10 cellular contexts compared by ENCODE assay signal in genomic region chr16:53714080-53715050, GRCh38. TPM values are rescaled to one million over a fixed set of nuclear protein-coding genes. Genes with fewer than 3 reads are reported as not detected.
A peak's percentile ranks its signal among the peaks of the same experiment; 100 is the strongest.
DNase-seq lines count a peak whose midpoint lies in the region; ATAC-seq and TF ChIP-seq lines count a peak whose summit lies in the region.
"Had no signal": no experiment of that assay in that cellular context is flagged by ENCODE, and none has a peak within 500 bp of the region (broad histone marks: within the 10 kb centered on the region; RNA-seq: fewer than 3 reads in every experiment).

No MANE protein-coding gene starts in this region.

- no peak overlapping the region for H3K4me3 ChIP-seq in breast epithelium
- H3K4me3 ChIP-seq in right cardiac atrium (ENCODE audit: low read length) = no peak overlapping the region
- H3K4me3 ChIP-seq in aorta (ENCODE audit: low read length in 2 of 2) = no peak overlapping the region
- H3K4me3 ChIP-seq in vagina = no peak overlapping the region

- H3K9me3 Mint-ChIP-seq in MCF 10A (ENCODE audit: unreplicated experiment) = no peaks in the 10 kb centered on the region
- H3K9me3 Mint-ChIP-seq: type B pancreatic cell had no signal

- H3K27me3 ChIP-seq in breast epithelium (no peaks in the 10 kb centered on the region), right cardiac atrium (ENCODE audit: control insufficient read depth, insufficient read depth) (no peaks in the 10 kb centered on the region), aorta (ENCODE audit: control insufficient read depth in 1 of 2, insufficient read depth in 2 of 2, low read length in 1 of 2) (no peaks in the 10 kb centered on the region), vagina (no peaks in the 10 kb centered on the region)

- H3K36me3 ChIP-seq in breast epithelium (no peaks in the 10 kb centered on the region), aorta (ENCODE audit: control insufficient read depth in 1 of 2, insufficient read depth in 2 of 2, low read length in 1 of 2) (no peaks in the 10 kb centered on the region), vagina (no peaks in the 10 kb centered on the region)

- H3K4me1 Mint-ChIP-seq in MCF 10A (ENCODE audit: insufficient read depth, unreplicated experiment) = peaks cover 14% of the 10 kb centered on the region

- H3K27ac ChIP-seq in breast epithelium = peak overlapping the region; percentile 37 to 68
- H3K27ac ChIP-seq in right cardiac atrium (ENCODE audit: low read length) = no peak overlapping the region
- H3K27ac ChIP-seq in aorta (ENCODE audit: low read depth in 1 of 2, low read length in 2 of 2) = no peak overlapping the region
- no peak overlapping the region for H3K27ac ChIP-seq in vagina
- H3K27ac ChIP-seq: epithelial cell of prostate had no signal

- POLR2A ChIA-PET in MCF 10A (lab: Yijun Ruan, JAX) = interaction anchor here (1.4 to 2.1 kb wide), 3 partner anchors 10 to 54 kb away, joined by 3 to 6 read pairs (median 6); partner anchors contain the start of genes FTO and RPGRIP1L

- no peaks in the 10 kb centered on the region for H3K9me3 ChIP-seq in breast epithelium
- H3K9me3 ChIP-seq in right cardiac atrium (ENCODE audit: control insufficient read depth, low read length) = no peaks in the 10 kb centered on the region
- H3K9me3 ChIP-seq in aorta (ENCODE audit: control insufficient read depth, low read length) = no peaks in the 10 kb centered on the region
- no peaks in the 10 kb centered on the region for H3K9me3 ChIP-seq in vagina

- H3K4me3 Mint-ChIP-seq in MCF 10A (ENCODE audit: unreplicated experiment) = no peak overlapping the region
- H3K4me3 Mint-ChIP-seq: type B pancreatic cell had no signal

- no peaks in the 10 kb centered on the region for H3K36me3 Mint-ChIP-seq in MCF 10A (ENCODE audit: insufficient read depth, unreplicated experiment)

- CTCF ChIA-PET in MCF 10A (lab: Yijun Ruan, JAX) = interaction anchor here (1.4 kb wide), 1 partner anchor 10 kb away, joined by 7 read pairs; the partner anchor contains the start of gene FTO

- BruUV-seq in MCF 10A (replicated peaks; lab: Mats Ljungman, UMichigan) = no TSS peak

- intact Hi-C loops in breast epithelium (cut with DNase I; ENCODE audit: low total_unique reads) (no loop called here), MCF 10A (cut with micrococcal nuclease) (no loop called here), right cardiac atrium (cut with DNase I) (no loop called here), aorta (cut with DNase I) (no loop called here), posterior vena cava (cut with DNase I) (no loop called here), vagina (cut with DNase I) (no loop called here)

- no peaks in the 10 kb centered on the region for H3K27me3 Mint-ChIP-seq in MCF 10A (ENCODE audit: insufficient read depth, unreplicated experiment)
- H3K27me3 Mint-ChIP-seq: type B pancreatic cell had no signal

- no peak overlapping the region for H3K27ac Mint-ChIP-seq in MCF 10A (ENCODE audit: low read depth, unreplicated experiment)
- H3K27ac Mint-ChIP-seq: type B pancreatic cell had no signal

- WGBS in right cardiac atrium = 60% methylated on average over 7 of the region's 7 CpGs
- 70 to 79% methylated on average over 7 of the region's 7 CpGs for WGBS in aorta, 2 donors

- TF ChIP-seq CTCF in breast epithelium (IDR thresholded peaks at IDR 0.05) (no peak), MCF 10A (IDR thresholded peaks at IDR 0.05; ENCODE audit: unreplicated experiment) (no peak), vagina (IDR thresholded peaks at IDR 0.05) (no peak)

- DNase-seq in breast epithelium (ENCODE audit: low spot score in 2 of 2) (no peak), MCF 10A (ENCODE audit: unreplicated experiment) (no peak), NCI-H774 (lab: John Stamatoyannopoulos, UW) (peak; percentile 32), right cardiac atrium (peak in 1 of 3 donors; percentile 23), aorta (no peak), posterior vena cava (ENCODE audit: low spot score) (no peak), vagina (ENCODE audit: extremely low spot score in 2 of 2) (no peak)

- no peak for TF ChIP-seq POLR2A in breast epithelium (IDR thresholded peaks at IDR 0.05)
- no peak for TF ChIP-seq POLR2A in vagina (IDR thresholded peaks at IDR 0.05)

- peaks cover 0 to 10% of the 10 kb centered on the region in 2 donors for H3K4me1 ChIP-seq in breast epithelium
- H3K4me1 ChIP-seq in right cardiac atrium (ENCODE audit: control insufficient read depth, insufficient read depth, low read length) = peaks cover 2% of the 10 kb centered on the region
- H3K4me1 ChIP-seq in aorta (ENCODE audit: control insufficient read depth in 1 of 2, insufficient read depth in 2 of 2, low read length in 2 of 2) = peaks cover 0 to 7% of the 10 kb centered on the region in 2 donors
- H3K4me1 ChIP-seq in vagina = peaks cover 17% of the 10 kb centered on the region

- ATAC-seq in right cardiac atrium = peak; percentile 51 to 66
- peak; percentile 46 for ATAC-seq in aorta (ENCODE audit: low FRiP score)
- ATAC-seq in HG03442 (IDR thresholded peaks at IDR 0.05; ENCODE audit: unreplicated experiment) = no peak

RNA-seq across cellular contexts. Expression of gene FTO, which starts 10.4 kb away (rescaled TPM):
- total RNA-seq in breast epithelium (100 to 1,000 TPM; 109 to 193 (median 174) TPM), MCF 10A (2022) (55.0 and 67.7 TPM in 2 replicates), right cardiac atrium (10 to 100 TPM; 75.2 to 86.3 (median 78.9) TPM), aorta (10 to 100 TPM; 84.5 to 97.7 TPM), posterior vena cava (10 to 100 TPM; 77.7 to 98.0 TPM), vagina (70.5 TPM)
- polyA plus RNA-seq in right cardiac atrium (21.9 TPM), aorta (10 to 100 TPM; 17.9 to 26.6 TPM)

RNA-seq across cellular contexts. Expression of gene RPGRIP1L, which starts 10.7 kb away (rescaled TPM):
- total RNA-seq in breast epithelium = 1 to 10 TPM; 3.2 to 7.5 (median 7.5) TPM
- 13.4 and 17.3 TPM in 2 replicates for total RNA-seq in MCF 10A (2022)
- 1 to 10 TPM; 1.9 to 3.5 (median 3.3) TPM for total RNA-seq in right cardiac atrium
- 1.3 TPM for polyA plus RNA-seq in right cardiac atrium
- total RNA-seq in aorta = 1 to 10 TPM; 4.6 to 7.3 TPM
- 1 to 10 TPM; 1.4 to 2.2 TPM for polyA plus RNA-seq in aorta
- 1 to 10 TPM; 6.6 to 6.8 TPM for total RNA-seq in posterior vena cava
- 4.4 TPM for total RNA-seq in vagina

Comparison
In these comparisons a context has a peak if more than half of its experiments do, and no peak if none do; other contexts are left out.
1. H3K27ac ChIP-seq: peak in breast epithelium (2 of 2); none in right cardiac atrium (single experiment), aorta (0 of 2) and vagina (single experiment).